In genomic region chr19:10332965-10333757, GRCh38 we compare ENCODE assay signal across 1 cellular context.
TF ChIP-seq lines count a peak whose summit lies in the region.

TSS of gene RAVER1 (minus strand) at chr19:10333529. CDS start at chr19:10333507, 22 bp downstream.

TF ChIP-seq in HEK293, 187 proteins besides CTCF, POLR2A, EP300 and RAD21 (continued from another document and continues in another):
- TF ChIP-seq, protein P1, sequence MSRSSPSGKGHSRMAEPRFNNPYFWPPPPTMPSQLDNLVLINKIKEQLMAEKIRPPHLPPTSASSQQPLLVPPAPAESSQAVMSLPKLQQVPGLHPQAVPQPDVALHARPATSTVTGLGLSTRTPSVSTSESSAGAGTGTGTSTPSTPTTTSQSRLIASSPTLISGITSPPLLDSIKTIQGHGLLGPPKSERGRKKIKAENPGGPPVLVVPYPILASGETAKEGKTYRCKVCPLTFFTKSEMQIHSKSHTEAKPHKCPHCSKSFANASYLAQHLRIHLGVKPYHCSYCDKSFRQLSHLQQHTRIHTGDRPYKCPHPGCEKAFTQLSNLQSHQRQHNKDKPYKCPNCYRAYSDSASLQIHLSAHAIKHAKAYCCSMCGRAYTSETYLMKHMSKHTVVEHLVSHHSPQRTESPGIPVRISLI (tag by site-specific recombination; IDR thresholded peaks at IDR 0.05), result no peak
- no peak for TF ChIP-seq ZNF510 (tag by site-specific recombination; IDR thresholded peaks at IDR 0.05; ENCODE audit: insufficient replicate concordance)
- TF ChIP-seq ZNF791 (tag by site-specific recombination; IDR thresholded peaks at IDR 0.05), result no peak
- TF ChIP-seq, protein P2, sequence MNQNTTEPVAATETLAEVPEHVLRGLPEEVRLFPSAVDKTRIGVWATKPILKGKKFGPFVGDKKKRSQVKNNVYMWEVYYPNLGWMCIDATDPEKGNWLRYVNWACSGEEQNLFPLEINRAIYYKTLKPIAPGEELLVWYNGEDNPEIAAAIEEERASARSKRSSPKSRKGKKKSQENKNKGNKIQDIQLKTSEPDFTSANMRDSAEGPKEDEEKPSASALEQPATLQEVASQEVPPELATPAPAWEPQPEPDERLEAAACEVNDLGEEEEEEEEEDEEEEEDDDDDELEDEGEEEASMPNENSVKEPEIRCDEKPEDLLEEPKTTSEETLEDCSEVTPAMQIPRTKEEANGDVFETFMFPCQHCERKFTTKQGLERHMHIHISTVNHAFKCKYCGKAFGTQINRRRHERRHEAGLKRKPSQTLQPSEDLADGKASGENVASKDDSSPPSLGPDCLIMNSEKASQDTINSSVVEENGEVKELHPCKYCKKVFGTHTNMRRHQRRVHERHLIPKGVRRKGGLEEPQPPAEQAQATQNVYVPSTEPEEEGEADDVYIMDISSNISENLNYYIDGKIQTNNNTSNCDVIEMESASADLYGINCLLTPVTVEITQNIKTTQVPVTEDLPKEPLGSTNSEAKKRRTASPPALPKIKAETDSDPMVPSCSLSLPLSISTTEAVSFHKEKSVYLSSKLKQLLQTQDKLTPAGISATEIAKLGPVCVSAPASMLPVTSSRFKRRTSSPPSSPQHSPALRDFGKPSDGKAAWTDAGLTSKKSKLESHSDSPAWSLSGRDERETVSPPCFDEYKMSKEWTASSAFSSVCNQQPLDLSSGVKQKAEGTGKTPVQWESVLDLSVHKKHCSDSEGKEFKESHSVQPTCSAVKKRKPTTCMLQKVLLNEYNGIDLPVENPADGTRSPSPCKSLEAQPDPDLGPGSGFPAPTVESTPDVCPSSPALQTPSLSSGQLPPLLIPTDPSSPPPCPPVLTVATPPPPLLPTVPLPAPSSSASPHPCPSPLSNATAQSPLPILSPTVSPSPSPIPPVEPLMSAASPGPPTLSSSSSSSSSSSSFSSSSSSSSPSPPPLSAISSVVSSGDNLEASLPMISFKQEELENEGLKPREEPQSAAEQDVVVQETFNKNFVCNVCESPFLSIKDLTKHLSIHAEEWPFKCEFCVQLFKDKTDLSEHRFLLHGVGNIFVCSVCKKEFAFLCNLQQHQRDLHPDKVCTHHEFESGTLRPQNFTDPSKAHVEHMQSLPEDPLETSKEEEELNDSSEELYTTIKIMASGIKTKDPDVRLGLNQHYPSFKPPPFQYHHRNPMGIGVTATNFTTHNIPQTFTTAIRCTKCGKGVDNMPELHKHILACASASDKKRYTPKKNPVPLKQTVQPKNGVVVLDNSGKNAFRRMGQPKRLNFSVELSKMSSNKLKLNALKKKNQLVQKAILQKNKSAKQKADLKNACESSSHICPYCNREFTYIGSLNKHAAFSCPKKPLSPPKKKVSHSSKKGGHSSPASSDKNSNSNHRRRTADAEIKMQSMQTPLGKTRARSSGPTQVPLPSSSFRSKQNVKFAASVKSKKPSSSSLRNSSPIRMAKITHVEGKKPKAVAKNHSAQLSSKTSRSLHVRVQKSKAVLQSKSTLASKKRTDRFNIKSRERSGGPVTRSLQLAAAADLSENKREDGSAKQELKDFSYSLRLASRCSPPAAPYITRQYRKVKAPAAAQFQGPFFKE (tag by site-specific recombination; IDR thresholded peaks at IDR 0.05; ENCODE audit: borderline replicate concordance), result no peak; the same call in 1 of the 2 replicates
- TF ChIP-seq SETDB1 (IDR thresholded peaks at IDR 0.05; ENCODE audit: insufficient read length, low read length), result no peak
- TF ChIP-seq ZNF37A (tag by site-specific recombination; IDR thresholded peaks at IDR 0.05), result no peak
- no peak for TF ChIP-seq ZNF354C (tag by site-specific recombination; IDR thresholded peaks at IDR 0.05; ENCODE audit: borderline replicate concordance, low read depth)
- no peak for TF ChIP-seq IKZF3 (tag by site-specific recombination; IDR thresholded peaks at IDR 0.05)
- TF ChIP-seq ZNF416 (tag by site-specific recombination; IDR thresholded peaks at IDR 0.05), result no peak
- TF ChIP-seq, protein P3, sequence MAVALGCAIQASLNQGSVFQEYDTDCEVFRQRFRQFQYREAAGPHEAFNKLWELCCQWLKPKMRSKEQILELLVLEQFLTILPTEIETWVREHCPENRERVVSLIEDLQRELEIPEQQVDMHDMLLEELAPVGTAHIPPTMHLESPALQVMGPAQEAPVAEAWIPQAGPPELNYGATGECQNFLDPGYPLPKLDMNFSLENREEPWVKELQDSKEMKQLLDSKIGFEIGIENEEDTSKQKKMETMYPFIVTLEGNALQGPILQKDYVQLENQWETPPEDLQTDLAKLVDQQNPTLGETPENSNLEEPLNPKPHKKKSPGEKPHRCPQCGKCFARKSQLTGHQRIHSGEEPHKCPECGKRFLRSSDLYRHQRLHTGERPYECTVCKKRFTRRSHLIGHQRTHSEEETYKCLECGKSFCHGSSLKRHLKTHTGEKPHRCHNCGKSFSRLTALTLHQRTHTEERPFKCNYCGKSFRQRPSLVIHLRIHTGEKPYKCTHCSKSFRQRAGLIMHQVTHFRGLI (tag by site-specific recombination; IDR thresholded peaks at IDR 0.05), result peak; percentile 79
- TF ChIP-seq BCL11B (tag by site-specific recombination; IDR thresholded peaks at IDR 0.05; ENCODE audit: low read depth), result 0 out of 2 replicates have a peak, but pooled peaks have one; percentile 27
- TF ChIP-seq ZNF664 (tag by site-specific recombination; IDR thresholded peaks at IDR 0.05), result no peak
- peak; percentile 91 for TF ChIP-seq ZNF501 (tag by site-specific recombination; IDR thresholded peaks at IDR 0.05)
- peak; percentile 97 for TF ChIP-seq ZFHX2 (tag by site-specific recombination; conservative IDR thresholded peaks at IDR 0.05)
- TF ChIP-seq ZNF843 (tag by site-specific recombination; IDR thresholded peaks at IDR 0.05), result peak; percentile 77; the same call in 1 of the 2 replicates
- no peak; the same call in 1 of the 2 replicates for TF ChIP-seq ZNF623 (tag by site-specific recombination; IDR thresholded peaks at IDR 0.05)
- TF ChIP-seq ZNF768 (tag by site-specific recombination; IDR thresholded peaks at IDR 0.05), result no peak
- no peak for TF ChIP-seq ZNF48 (tag by site-specific recombination; IDR thresholded peaks at IDR 0.05)
- TF ChIP-seq, protein P4, sequence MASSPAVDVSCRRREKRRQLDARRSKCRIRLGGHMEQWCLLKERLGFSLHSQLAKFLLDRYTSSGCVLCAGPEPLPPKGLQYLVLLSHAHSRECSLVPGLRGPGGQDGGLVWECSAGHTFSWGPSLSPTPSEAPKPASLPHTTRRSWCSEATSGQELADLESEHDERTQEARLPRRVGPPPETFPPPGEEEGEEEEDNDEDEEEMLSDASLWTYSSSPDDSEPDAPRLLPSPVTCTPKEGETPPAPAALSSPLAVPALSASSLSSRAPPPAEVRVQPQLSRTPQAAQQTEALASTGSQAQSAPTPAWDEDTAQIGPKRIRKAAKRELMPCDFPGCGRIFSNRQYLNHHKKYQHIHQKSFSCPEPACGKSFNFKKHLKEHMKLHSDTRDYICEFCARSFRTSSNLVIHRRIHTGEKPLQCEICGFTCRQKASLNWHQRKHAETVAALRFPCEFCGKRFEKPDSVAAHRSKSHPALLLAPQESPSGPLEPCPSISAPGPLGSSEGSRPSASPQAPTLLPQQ (tag by site-specific recombination; IDR thresholded peaks at IDR 0.05), result peak; percentile 93
- no peak for TF ChIP-seq ZNF404 (tag by site-specific recombination; IDR thresholded peaks at IDR 0.05)
- TF ChIP-seq, protein P5, sequence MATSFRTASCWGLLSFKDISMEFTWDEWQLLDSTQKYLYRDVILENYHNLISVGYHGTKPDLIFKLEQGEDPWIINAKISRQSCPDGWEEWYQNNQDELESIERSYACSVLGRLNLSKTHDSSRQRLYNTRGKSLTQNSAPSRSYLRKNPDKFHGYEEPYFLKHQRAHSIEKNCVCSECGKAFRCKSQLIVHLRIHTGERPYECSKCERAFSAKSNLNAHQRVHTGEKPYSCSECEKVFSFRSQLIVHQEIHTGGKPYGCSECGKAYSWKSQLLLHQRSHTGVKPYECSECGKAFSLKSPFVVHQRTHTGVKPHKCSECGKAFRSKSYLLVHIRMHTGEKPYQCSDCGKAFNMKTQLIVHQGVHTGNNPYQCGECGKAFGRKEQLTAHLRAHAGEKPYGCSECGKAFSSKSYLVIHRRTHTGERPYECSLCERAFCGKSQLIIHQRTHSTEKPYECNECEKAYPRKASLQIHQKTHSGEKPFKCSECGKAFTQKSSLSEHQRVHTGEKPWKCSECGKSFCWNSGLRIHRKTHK (tag by site-specific recombination; IDR thresholded peaks at IDR 0.05), result no peak
- TF ChIP-seq, protein P6, sequence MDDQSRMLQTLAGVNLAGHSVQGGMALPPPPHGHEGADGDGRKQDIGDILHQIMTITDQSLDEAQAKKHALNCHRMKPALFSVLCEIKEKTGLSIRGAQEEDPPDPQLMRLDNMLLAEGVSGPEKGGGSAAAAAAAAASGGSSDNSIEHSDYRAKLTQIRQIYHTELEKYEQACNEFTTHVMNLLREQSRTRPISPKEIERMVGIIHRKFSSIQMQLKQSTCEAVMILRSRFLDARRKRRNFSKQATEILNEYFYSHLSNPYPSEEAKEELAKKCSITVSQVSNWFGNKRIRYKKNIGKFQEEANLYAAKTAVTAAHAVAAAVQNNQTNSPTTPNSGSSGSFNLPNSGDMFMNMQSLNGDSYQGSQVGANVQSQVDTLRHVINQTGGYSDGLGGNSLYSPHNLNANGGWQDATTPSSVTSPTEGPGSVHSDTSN (CRISPR knock-in tag; IDR thresholded peaks at IDR 0.05), result peak; percentile 46; the same call in 1 of the 2 replicates
- peak; percentile 89 for TF ChIP-seq YY1 (tag by site-specific recombination; IDR thresholded peaks at IDR 0.05)
- no peak for TF ChIP-seq MZF1 (tag by site-specific recombination; IDR thresholded peaks at IDR 0.05; ENCODE audit: borderline replicate concordance)
- peak; percentile 97 for TF ChIP-seq ZXDB (tag by site-specific recombination; IDR thresholded peaks at IDR 0.05)
- TF ChIP-seq ZNF610 (tag by site-specific recombination; IDR thresholded peaks at IDR 0.05; ENCODE audit: borderline replicate concordance), result peak; percentile 75
- TF ChIP-seq, protein P7, sequence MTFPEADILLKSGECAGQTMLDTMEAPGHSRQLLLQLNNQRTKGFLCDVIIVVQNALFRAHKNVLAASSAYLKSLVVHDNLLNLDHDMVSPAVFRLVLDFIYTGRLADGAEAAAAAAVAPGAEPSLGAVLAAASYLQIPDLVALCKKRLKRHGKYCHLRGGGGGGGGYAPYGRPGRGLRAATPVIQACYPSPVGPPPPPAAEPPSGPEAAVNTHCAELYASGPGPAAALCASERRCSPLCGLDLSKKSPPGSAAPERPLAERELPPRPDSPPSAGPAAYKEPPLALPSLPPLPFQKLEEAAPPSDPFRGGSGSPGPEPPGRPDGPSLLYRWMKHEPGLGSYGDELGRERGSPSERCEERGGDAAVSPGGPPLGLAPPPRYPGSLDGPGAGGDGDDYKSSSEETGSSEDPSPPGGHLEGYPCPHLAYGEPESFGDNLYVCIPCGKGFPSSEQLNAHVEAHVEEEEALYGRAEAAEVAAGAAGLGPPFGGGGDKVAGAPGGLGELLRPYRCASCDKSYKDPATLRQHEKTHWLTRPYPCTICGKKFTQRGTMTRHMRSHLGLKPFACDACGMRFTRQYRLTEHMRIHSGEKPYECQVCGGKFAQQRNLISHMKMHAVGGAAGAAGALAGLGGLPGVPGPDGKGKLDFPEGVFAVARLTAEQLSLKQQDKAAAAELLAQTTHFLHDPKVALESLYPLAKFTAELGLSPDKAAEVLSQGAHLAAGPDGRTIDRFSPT (tag by site-specific recombination; IDR thresholded peaks at IDR 0.05), result no peak; the same call in 1 of the 2 replicates
- TF ChIP-seq ZNF701 (tag by site-specific recombination; IDR thresholded peaks at IDR 0.05), result no peak
- peak; percentile 49; the same call in 1 of the 2 replicates for TF ChIP-seq ZNF280D (tag by site-specific recombination; IDR thresholded peaks at IDR 0.05)
- no peak for TF ChIP-seq ZNF302 (tag by site-specific recombination; IDR thresholded peaks at IDR 0.05; ENCODE audit: low read depth)
- peak; percentile 58; the same call in 1 of the 2 replicates for TF ChIP-seq ZNF184 (tag by site-specific recombination; IDR thresholded peaks at IDR 0.05)
- no peak for TF ChIP-seq ZNF214 (tag by site-specific recombination; IDR thresholded peaks at IDR 0.05; ENCODE audit: borderline replicate concordance)
- TF ChIP-seq ZNF394 (tag by site-specific recombination; IDR thresholded peaks at IDR 0.05; ENCODE audit: borderline replicate concordance), result peak; percentile 73
- TF ChIP-seq ZFP3 (tag by site-specific recombination; IDR thresholded peaks at IDR 0.05; ENCODE audit: low read depth), result no peak
- TF ChIP-seq ZNF132 (tag by site-specific recombination; IDR thresholded peaks at IDR 0.05; ENCODE audit: borderline replicate concordance), result no peak
- peak; percentile 86 for TF ChIP-seq KLF7 (tag by site-specific recombination; IDR thresholded peaks at IDR 0.05; ENCODE audit: borderline replicate concordance)
- TF ChIP-seq SP7 (tag by site-specific recombination; IDR thresholded peaks at IDR 0.05), result peak; percentile 90
- TF ChIP-seq ZNF473 (tag by site-specific recombination; IDR thresholded peaks at IDR 0.05), result no peak
- no peak for TF ChIP-seq ZNF121 (tag by site-specific recombination; IDR thresholded peaks at IDR 0.05)
- no peak for TF ChIP-seq ZSCAN30 (tag by site-specific recombination; IDR thresholded peaks at IDR 0.05)
- TF ChIP-seq ZNF426 (tag by site-specific recombination; IDR thresholded peaks at IDR 0.05), result no peak
- TF ChIP-seq PRDM6 (tag by site-specific recombination; IDR thresholded peaks at IDR 0.05), result no peak
- TF ChIP-seq KLF8 (tag by site-specific recombination; IDR thresholded peaks at IDR 0.05), result peak; percentile 91
